In the genomic region with DNA sequence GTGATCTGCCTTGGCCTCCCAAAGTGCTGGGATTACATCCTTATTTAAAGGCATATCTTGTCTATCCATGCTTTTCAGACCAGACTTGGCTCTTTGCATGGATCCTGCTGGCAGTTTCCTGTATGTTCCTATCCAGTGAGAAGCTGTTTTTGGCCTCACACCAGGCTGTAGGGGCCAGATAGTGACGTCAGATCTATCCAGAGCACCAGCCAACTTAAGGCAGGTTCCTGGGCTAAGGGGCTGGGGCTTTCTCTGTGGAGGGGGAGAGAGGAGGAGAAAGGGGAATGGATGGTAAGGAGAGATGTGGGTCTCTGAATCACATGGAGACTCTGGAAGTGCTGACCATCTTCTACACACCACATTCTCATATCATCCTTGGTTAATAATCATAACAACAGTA, we compare ENCODE assay signal across 11 cellular contexts. TPM values are rescaled to one million over a fixed set of nuclear protein-coding genes. Genes with fewer than 3 reads are reported as not detected.
DNase-seq lines count a peak whose midpoint lies in the region; ATAC-seq and TF ChIP-seq lines count a peak whose summit lies in the region.
"Had no signal": no experiment of that assay in that cellular context is flagged by ENCODE, and none has a peak within 500 bp of the region (broad histone marks: within the 10 kb centered on the region; RNA-seq: fewer than 3 reads in every experiment).

No MANE protein-coding gene starts in this region.

- no peak for ATAC-seq in CD8-positive, alpha-beta T cell
- no peak for ATAC-seq in HG03432 (IDR thresholded peaks at IDR 0.05; ENCODE audit: unreplicated experiment)
- ATAC-seq in HG03039 (IDR thresholded peaks at IDR 0.05; ENCODE audit: unreplicated experiment) = no peak
- no peak for ATAC-seq in natural killer cell
- ATAC-seq: stimulated activated naive CD8-positive, alpha-beta T cell treated with anti-CD3 and anti-CD28 coated beads, Interleukin-15, Interleukin-2, amounts not matched to agents 100 U/mL and 50 U/mL, for 24 hours had no signal

- H3K9me3 ChIP-seq in CD8-positive, alpha-beta T cell (ENCODE audit: low read length) = no peaks in the 10 kb centered on the region

- intact Hi-C loops in CD8-positive, alpha-beta T cell (cut with DNase I, micrococcal nuclease) = loop anchor here (5.0 to 10.0 kb wide), 6 partner anchors 255 to 1378 kb away; a partner anchor contains a TSS
- intact Hi-C loops in natural killer cell (cut with micrococcal nuclease) = loop anchor here (10.0 kb wide), 1 partner anchor 368 kb away; a partner anchor contains a TSS

- CTCF ChIA-PET in CD8-positive, alpha-beta T cell (lab: Charles Lee) = interaction anchor here (1.3 kb wide), 3 partner anchors 10 to 85 kb away, joined by 3 to 6 read pairs (median 3); no protein-coding TSS in a partner anchor

- no peaks in the 10 kb centered on the region for H3K36me3 ChIP-seq in CD8-positive, alpha-beta T cell (ENCODE audit: insufficient read depth, low read length)

- no peak for TF ChIP-seq CTCF in CD8-positive, alpha-beta T cell (IDR thresholded peaks at IDR 0.05)
- TF ChIP-seq CTCF in nephron (IDR thresholded peaks at IDR 0.05; ENCODE audit: unreplicated experiment in 3 of 3) (no peak), natural killer cell (IDR thresholded peaks at IDR 0.05) (no peak)

- no peak overlapping the region for H3K4me3 ChIP-seq in CD8-positive, alpha-beta T cell (ENCODE audit: low read depth, low read length)

- H3K9me3 Mint-ChIP-seq in CD8-positive, alpha-beta T cell = no peaks in the 10 kb centered on the region
- H3K9me3 Mint-ChIP-seq in nephron (no peaks in the 10 kb centered on the region), natural killer cell (no peaks in the 10 kb centered on the region)

- H3K4me1 ChIP-seq in CD8-positive, alpha-beta T cell (ENCODE audit: insufficient read depth, low read length) = peaks cover 19% of the 10 kb centered on the region

- H3K4me3 Mint-ChIP-seq in CD8-positive, alpha-beta T cell = no peak overlapping the region
- H3K4me3 Mint-ChIP-seq in nephron (peak overlapping the region; percentile 72 to 82 (median 79)), natural killer cell (no peak overlapping the region)

- H3K4me1 Mint-ChIP-seq in CD8-positive, alpha-beta T cell (ENCODE audit: low read depth) = peaks cover 32% of the 10 kb centered on the region
- H3K4me1 Mint-ChIP-seq in nephron (peaks cover 27% of the 10 kb centered on the region), natural killer cell (peaks cover 18 to 25% of the 10 kb centered on the region in 2 donors)

- no peak overlapping the region for H3K27ac ChIP-seq in CD8-positive, alpha-beta T cell (ENCODE audit: low read depth, low read length)

- POLR2A ChIA-PET in CD8-positive, alpha-beta T cell (lab: Charles Lee) = interaction anchor here (4.3 kb wide), 1 partner anchor 11 kb away, joined by 58 read pairs; no protein-coding TSS in a partner anchor

- H3K36me3 Mint-ChIP-seq in CD8-positive, alpha-beta T cell = peaks cover 13% of the 10 kb centered on the region
- H3K36me3 Mint-ChIP-seq in nephron (ENCODE audit: low read depth) (peaks cover 3% of the 10 kb centered on the region), natural killer cell (no peaks in the 10 kb centered on the region)

- no peaks in the 10 kb centered on the region for H3K27me3 Mint-ChIP-seq in CD8-positive, alpha-beta T cell (ENCODE audit: low read depth)
- H3K27me3 Mint-ChIP-seq in nephron (ENCODE audit: low read depth) (no peaks in the 10 kb centered on the region), natural killer cell (ENCODE audit: low read depth in 2 of 2) (no peaks in the 10 kb centered on the region)

- no peaks in the 10 kb centered on the region for H3K27me3 ChIP-seq in CD8-positive, alpha-beta T cell (ENCODE audit: insufficient read depth, low read length)

- peak overlapping the region; percentile 57 for H3K27ac Mint-ChIP-seq in CD8-positive, alpha-beta T cell
- H3K27ac Mint-ChIP-seq in nephron = peak overlapping the region; percentile 9 to 73 (median 62)
- no peak overlapping the region for H3K27ac Mint-ChIP-seq in natural killer cell

- DNase-seq in CD8-positive, alpha-beta T cell = no peak
- DNase-seq in NCI-H446 (lab: John Stamatoyannopoulos, UW) = peak; percentile 60 to 73
- peak; percentile 33 for DNase-seq in dermis blood vessel endothelial cell
- no peak for DNase-seq in natural killer cell
- no peak for DNase-seq in Kasumi-1 (lab: John Stamatoyannopoulos, UW)
- DNase-seq: MM.1S; posterior cingulate gyrus; stimulated activated naive CD8-positive, alpha-beta T cell treated with anti-CD3 and anti-CD28 coated beads, Interleukin-15, Interleukin-2, amounts not matched to agents 100 U/mL and 50 U/mL, for 24 hours had no signal

RNA-seq across cellular contexts. Expression of a gene that starts 2.1 kb away (rescaled TPM):
- 10 to 100 TPM; 40.0 to 45.8 TPM for total RNA-seq in CD8-positive, alpha-beta T cell
- total RNA-seq in dermis blood vessel endothelial cell (2.7 and 3.9 TPM in 2 replicates), natural killer cell (10 to 100 TPM; 11.6 to 14.2 (median 13.1) TPM)

Comparison
In these comparisons a context has a peak if more than half of its experiments do, and no peak if none do; other contexts are left out.
1. DNase-seq: peak in NCI-H446 (2 of 2) and dermis blood vessel endothelial cell (single experiment); none in CD8-positive, alpha-beta T cell (0 of 7), natural killer cell (single experiment) and Kasumi-1 (0 of 2).
2. H3K27ac Mint-ChIP-seq: peak in CD8-positive, alpha-beta T cell (single experiment) and nephron (3 of 3); none in natural killer cell (0 of 2).
3. H3K4me3 Mint-ChIP-seq: peak in nephron (3 of 3); none in CD8-positive, alpha-beta T cell (single experiment) and natural killer cell (single experiment).